Comparison of ENCODE assay signal across 15 cellular contexts in the genomic region with DNA sequence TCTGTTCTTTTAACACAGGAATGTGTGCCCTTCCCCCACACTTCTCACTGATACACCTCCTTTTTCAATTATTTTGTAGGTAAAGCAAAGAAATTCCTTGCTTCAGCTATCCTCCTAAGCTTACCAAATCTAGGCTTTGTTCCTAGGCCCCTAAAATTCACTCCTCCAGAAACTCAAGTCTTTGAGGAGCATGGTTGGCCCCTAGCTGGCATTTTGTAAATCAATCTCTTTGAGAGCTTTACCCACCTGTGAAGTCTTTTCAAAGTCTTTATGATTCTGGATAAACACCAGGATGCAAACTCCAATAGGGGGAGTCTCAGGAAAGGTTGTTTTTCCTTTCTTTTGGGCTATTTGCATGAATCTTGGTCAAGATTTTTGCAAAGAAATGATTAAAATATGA.
A peak's percentile ranks its signal among the peaks of the same experiment; 100 is the strongest.
DNase-seq lines count a peak whose midpoint lies in the region; ATAC-seq and TF ChIP-seq lines count a peak whose summit lies in the region.
"Had no signal": no experiment of that assay in that cellular context is flagged by ENCODE, and none has a peak within 500 bp of the region (broad histone marks: within the 10 kb centered on the region; RNA-seq: fewer than 3 reads in every experiment).

No MANE protein-coding gene starts in this region.

- CTCF ChIA-PET in WTC11 (lab: Charles Lee) = interaction anchor here (0.9 to 4.5 kb wide), 5 partner anchors 19 to 383 kb away, joined by 3 to 18 read pairs (median 3); no protein-coding TSS in a partner anchor
- CTCF ChIA-PET in mammary epithelial cell (lab: Charles Lee; ENCODE audit: low non-redundant PET) = no interaction called here

- H3K9ac ChIP-seq in HUES48 (ENCODE audit: low read depth, low read length) = peak overlapping the region; percentile 13; the same call in 1 of the 2 replicates
- no peak overlapping the region for H3K9ac ChIP-seq in iPS-18a (ENCODE audit: low read length)
- no peak overlapping the region for H3K9ac ChIP-seq in mammary epithelial cell (ENCODE audit: insufficient read depth, low read length)
- H3K9ac ChIP-seq: BLaER1 treated with 17β-estradiol and CSF1 and Interleukin-3, amounts not matched to agents 10 nM and 100 nM had no signal

- intact Hi-C loops in mammary epithelial cell (cut with micrococcal nuclease) = no loop called here

- peak overlapping the region; percentile 18 for H3K4me3 Mint-ChIP-seq in WTC11
- H3K4me3 Mint-ChIP-seq: B cell; CD8-positive, alpha-beta T cell; HFFc6 had no signal

- no peak for DNase-seq in WTC11 (ENCODE audit: low spot score)
- no peak for DNase-seq in stimulated activated naive CD4-positive, alpha-beta T cell (lab: John Stamatoyannopoulos, UW)
- no peak for DNase-seq in mammary epithelial cell
- DNase-seq: Calu3; CD8-positive, alpha-beta T cell; DMS79 treated with DMSO at 0.1 percent for 48 hours; GF-D8; HFFc6 had no signal

- H3K27ac ChIP-seq in HUES48 (ENCODE audit: low read depth, low read length) (peak overlapping the region; percentile 78), iPS-18a (ENCODE audit: low read length) (no peak overlapping the region), mammary epithelial cell (ENCODE audit: insufficient read depth, low read depth, low read length) (no peak overlapping the region)
- H3K27ac ChIP-seq: BLaER1 treated with 17β-estradiol and CSF1 and Interleukin-3, amounts not matched to agents 10 nM and 100 nM; HL-60 had no signal

- H3K4me1 Mint-ChIP-seq in WTC11 = peaks cover 53% of the 10 kb centered on the region

- dilution Hi-C loops in mammary epithelial cell (cut with HindIII; ENCODE audit: low sequenced_read_pairs) = no loop called here

- no peak overlapping the region for H2AFZ ChIP-seq in mammary epithelial cell (ENCODE audit: low read depth, low read length)

- H3K9me3 ChIP-seq in HUES48 (ENCODE audit: control insufficient read depth, insufficient read depth, low read length) = no peaks in the 10 kb centered on the region
- H3K9me3 ChIP-seq in iPS-18a (ENCODE audit: control insufficient read depth, low read depth, low read length) = no peaks in the 10 kb centered on the region
- H3K9me3 ChIP-seq in mammary epithelial cell (replicated peaks; ENCODE audit: insufficient read depth, low read length) = no peaks in the 10 kb centered on the region

- ATAC-seq in WTC11 = peak; percentile 53
- no peak for ATAC-seq in GM21576 (IDR thresholded peaks at IDR 0.05; ENCODE audit: unreplicated experiment)
- ATAC-seq: CD8-positive, alpha-beta T cell; HCT116 had no signal

- TF ChIP-seq CTCF in WTC11 (IDR thresholded peaks at IDR 0.05) (no peak), mammary epithelial cell (conservative IDR thresholded peaks at IDR 0.05 in 1 of 2, IDR thresholded peaks at IDR 0.05 in 1 of 2; ENCODE audit: extremely low read depth in 1 of 2, insufficient read depth in 1 of 2, low read depth in 1 of 2, low read length in 2 of 2) (no peak)

- H3K4me2 ChIP-seq in mammary epithelial cell (ENCODE audit: insufficient read depth, low read depth, low read length) = no peak overlapping the region
- H3K4me2 ChIP-seq: BLaER1 treated with 17β-estradiol and CSF1 and Interleukin-3, amounts not matched to agents 10 nM and 100 nM had no signal

- peak overlapping the region; percentile 95 for H3K27ac Mint-ChIP-seq in WTC11
- H3K27ac Mint-ChIP-seq: B cell; CD8-positive, alpha-beta T cell; HFFc6 had no signal

- BruUV-seq in mammary epithelial cell (replicated peaks; lab: Mats Ljungman, UMichigan) = no TSS peak

- H3K4me3 ChIP-seq in HUES48 (ENCODE audit: low read depth, low read length) (0 out of 2 replicates have a peak overlapping the region, but pooled peaks have one; percentile 12), iPS-18a (ENCODE audit: low read length) (peak overlapping the region; percentile 5), mammary epithelial cell (replicated peaks in 1 of 3; ENCODE audit: insufficient read depth in 1 of 3, low read depth in 2 of 3, low read length in 3 of 3) (no peak overlapping the region)
- H3K4me3 ChIP-seq: BLaER1 treated with 17β-estradiol and CSF1 and Interleukin-3, amounts not matched to agents 10 nM and 100 nM had no signal

- in situ Hi-C loops in mammary epithelial cell (cut with MboI; ENCODE audit: low sequenced_read_pairs in 2 of 2) = no loop called here

- H3K4me1 ChIP-seq in HUES48 (ENCODE audit: control insufficient read depth, insufficient read depth, low read length) = peaks cover 40% of the 10 kb centered on the region
- H3K4me1 ChIP-seq in iPS-18a (ENCODE audit: control insufficient read depth, low read depth, low read length) = peaks cover 27% of the 10 kb centered on the region
- H3K4me1 ChIP-seq in mammary epithelial cell (ENCODE audit: insufficient read depth, low read length) = no peaks in the 10 kb centered on the region

- H4K20me1 ChIP-seq in mammary epithelial cell (ENCODE audit: insufficient read depth, low read length) = no peaks in the 10 kb centered on the region
- H4K20me1 ChIP-seq: BLaER1 treated with 17β-estradiol and CSF1 and Interleukin-3, amounts not matched to agents 10 nM and 100 nM had no signal

- POLR2A ChIA-PET in WTC11 (lab: Charles Lee) = no interaction called here

- no peaks in the 10 kb centered on the region for H3K36me3 ChIP-seq in HUES48 (ENCODE audit: control insufficient read depth, insufficient read depth, low read length)
- no peaks in the 10 kb centered on the region for H3K36me3 ChIP-seq in iPS-18a (ENCODE audit: control insufficient read depth, low read depth, low read length)
- no peaks in the 10 kb centered on the region for H3K36me3 ChIP-seq in mammary epithelial cell (ENCODE audit: insufficient read depth, low read length)
- H3K36me3 ChIP-seq: BLaER1 treated with 17β-estradiol and CSF1 and Interleukin-3, amounts not matched to agents 10 nM and 100 nM had no signal

- no peaks in the 10 kb centered on the region for H3K27me3 Mint-ChIP-seq in WTC11 (ENCODE audit: low read depth)

- H3K27me3 ChIP-seq in HUES48 (ENCODE audit: control insufficient read depth, insufficient read depth, low read length) (no peaks in the 10 kb centered on the region), iPS-18a (ENCODE audit: control insufficient read depth, insufficient read depth, low read length) (no peaks in the 10 kb centered on the region), mammary epithelial cell (ENCODE audit: insufficient read depth, low read length) (no peaks in the 10 kb centered on the region)
- H3K27me3 ChIP-seq: BLaER1 treated with 17β-estradiol and CSF1 and Interleukin-3, amounts not matched to agents 10 nM and 100 nM had no signal

- peaks cover 6% of the 10 kb centered on the region for H3K36me3 Mint-ChIP-seq in WTC11
- H3K36me3 Mint-ChIP-seq: CD8-positive, alpha-beta T cell had no signal

- H3K9me3 Mint-ChIP-seq in WTC11 = peaks cover 8% of the 10 kb centered on the region; the same call in 1 of the 2 replicates
- H3K9me3 Mint-ChIP-seq: CD8-positive, alpha-beta T cell had no signal

- no peaks in the 10 kb centered on the region for H3K79me2 ChIP-seq in mammary epithelial cell (ENCODE audit: insufficient read depth, low read length)

TF ChIP-seq in WTC11, 78 proteins besides CTCF, POLR2A, EP300 and RAD21:
- TF ChIP-seq ELF4 (CRISPR knock-in tag; IDR thresholded peaks at IDR 0.05; ENCODE audit: low read depth) = no peak
- TF ChIP-seq, protein P1, sequence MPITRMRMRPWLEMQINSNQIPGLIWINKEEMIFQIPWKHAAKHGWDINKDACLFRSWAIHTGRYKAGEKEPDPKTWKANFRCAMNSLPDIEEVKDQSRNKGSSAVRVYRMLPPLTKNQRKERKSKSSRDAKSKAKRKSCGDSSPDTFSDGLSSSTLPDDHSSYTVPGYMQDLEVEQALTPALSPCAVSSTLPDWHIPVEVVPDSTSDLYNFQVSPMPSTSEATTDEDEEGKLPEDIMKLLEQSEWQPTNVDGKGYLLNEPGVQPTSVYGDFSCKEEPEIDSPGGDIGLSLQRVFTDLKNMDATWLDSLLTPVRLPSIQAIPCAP (CRISPR knock-in tag; IDR thresholded peaks at IDR 0.05) = no peak

Comparison
In these comparisons a context has a peak if more than half of its experiments do, and no peak if none do; other contexts are left out.
1. H3K4me3 ChIP-seq: peak in HUES48 (single experiment) and iPS-18a (single experiment); none in mammary epithelial cell (0 of 3).